8 cellular contexts compared by ENCODE assay signal in genomic region chr9:131635285-131635684, GRCh38.
DNase-seq lines count a peak whose midpoint lies in the region; ATAC-seq and TF ChIP-seq lines count a peak whose summit lies in the region.

No MANE protein-coding gene starts in this region.

- no peak overlapping the region for H3K4me3 Mint-ChIP-seq in activated naive CD8-positive, alpha-beta T cell treated with anti-CD3 and anti-CD28 coated beads for 36 hours

- H3K4me1 ChIP-seq in SK-N-SH (ENCODE audit: control insufficient read depth in 1 of 2, insufficient read depth in 2 of 2, low read depth in 1 of 2, low read length in 1 of 2) (peaks cover 3 to 4% of the 10 kb centered on the region in 2 experiments; a peak in 2 of 4 replicates), heart right ventricle (peaks cover 6 to 72% (median 46%) of the 10 kb centered on the region in 9 donors), gastrocnemius medialis (peaks cover 26 to 30% of the 10 kb centered on the region in 2 donors)

- POLR2A ChIA-PET in SK-N-SH (lab: Yijun Ruan, JAX), result no interaction called here

- H3K9me3 ChIP-seq in SK-N-SH, result no peaks in the 10 kb centered on the region
- H3K9me3 ChIP-seq in heart right ventricle, result no peaks in the 10 kb centered on the region
- no peaks in the 10 kb centered on the region for H3K9me3 ChIP-seq in gastrocnemius medialis

- peak; percentile 67 to 82 for TF ChIP-seq POLR2A in gastrocnemius medialis (IDR thresholded peaks at IDR 0.05)

- H3K79me2 ChIP-seq in SK-N-SH (ENCODE audit: insufficient read depth), result no peaks in the 10 kb centered on the region

- intact Hi-C loops in heart right ventricle (cut with DNase I), result no loop called here
- intact Hi-C loops in gastrocnemius medialis (cut with DNase I; ENCODE audit: low total_unique reads), result no loop called here

- no peak overlapping the region for H3K4me3 ChIP-seq in HFF-Myc (replicated peaks; ENCODE audit: low read depth, low read length)
- H3K4me3 ChIP-seq in SK-N-SH (ENCODE audit: low read depth in 2 of 2, low read length in 1 of 2), result no peak overlapping the region
- no peak overlapping the region for H3K4me3 ChIP-seq in heart right ventricle
- no peak overlapping the region for H3K4me3 ChIP-seq in gastrocnemius medialis

- H3K36me3 ChIP-seq in SK-N-SH (replicated peaks in 1 of 2; ENCODE audit: control insufficient read depth in 1 of 2, insufficient read depth in 2 of 2, low read length in 1 of 2) (peaks cover 12 to 15% of the 10 kb centered on the region in 2 experiments), heart right ventricle (peaks cover 0 to 90% (median 21%) of the 10 kb centered on the region in 9 donors), gastrocnemius medialis (peaks cover 0 to 19% of the 10 kb centered on the region in 2 donors)

- H3K9ac ChIP-seq in SK-N-SH, result no peak overlapping the region

- H3K27ac ChIP-seq in 22Rv1 (0 out of 2 replicates have a peak overlapping the region, but pooled peaks have one; percentile 27), SK-N-SH (ENCODE audit: low read depth in 2 of 2, low read length in 1 of 2) (peak overlapping the region in 1 of 2 experiments; percentile 41; a peak in 1 of 4 replicates), heart right ventricle (peak overlapping the region in 8 of 10 donors; percentile 28 to 92 (median 75)), gastrocnemius medialis (peak overlapping the region; percentile 78 to 82 (median 80))

- no peak for TF ChIP-seq EP300 in SK-N-SH (IDR thresholded peaks at IDR 0.05; ENCODE audit: borderline replicate concordance in 1 of 2, low read depth in 1 of 2, low read length in 1 of 2)

- peak overlapping the region; percentile 38 for H3K4me2 ChIP-seq in SK-N-SH

- 22% methylated on average over 6 of the region's 6 CpGs for WGBS in SK-N-SH (ENCODE audit: low lambda C conversion rate)
- 19 to 24% methylated on average over 6 of the region's 6 CpGs for WGBS in heart right ventricle, 2 donors

- no peaks in the 10 kb centered on the region for H3K27me3 Mint-ChIP-seq in activated naive CD8-positive, alpha-beta T cell treated with anti-CD3 and anti-CD28 coated beads for 36 hours

- ATAC-seq in heart right ventricle, result peak; percentile 86 to 97 (median 94)
- ATAC-seq in gastrocnemius medialis, result peak; percentile 93 to 95
- no peak for ATAC-seq in HG03565 (IDR thresholded peaks at IDR 0.05; ENCODE audit: unreplicated experiment)

- H3K27me3 ChIP-seq in SK-N-SH (ENCODE audit: insufficient read depth) (no peaks in the 10 kb centered on the region), heart right ventricle (no peaks in the 10 kb centered on the region), gastrocnemius medialis (no peaks in the 10 kb centered on the region)

- peak overlapping the region; percentile 86 for H3K27ac Mint-ChIP-seq in activated naive CD8-positive, alpha-beta T cell treated with anti-CD3 and anti-CD28 coated beads for 36 hours

- CTCF ChIA-PET in SK-N-SH (lab: Yijun Ruan, JAX), result interaction anchor here (1.7 kb wide), 1 partner anchor 105 kb away, joined by 4 read pairs; the partner anchor contains the start of gene RAPGEF1

- H3K4me1 Mint-ChIP-seq in activated naive CD8-positive, alpha-beta T cell treated with anti-CD3 and anti-CD28 coated beads for 36 hours, result peaks cover 29% of the 10 kb centered on the region

- H4K20me1 ChIP-seq in SK-N-SH (ENCODE audit: insufficient read depth), result no peaks in the 10 kb centered on the region

- peaks cover 19% of the 10 kb centered on the region for H3K36me3 Mint-ChIP-seq in activated naive CD8-positive, alpha-beta T cell treated with anti-CD3 and anti-CD28 coated beads for 36 hours

- TF ChIP-seq RAD21 in SK-N-SH (IDR thresholded peaks at IDR 0.05; ENCODE audit: low read length), result no peak

- H2AFZ ChIP-seq in SK-N-SH (ENCODE audit: low read depth), result no peak overlapping the region

- no peaks in the 10 kb centered on the region for H3K9me2 ChIP-seq in SK-N-SH

- H3F3A ChIP-seq in SK-N-SH (replicated peaks; ENCODE audit: insufficient read depth), result no peaks in the 10 kb centered on the region

- DNase-seq in HFF-Myc (ENCODE audit: extremely low read depth, low read depth) (peak; percentile 94), SK-N-SH (no peak), heart right ventricle (peak; percentile 57 to 85), gastrocnemius medialis (peak; percentile 75 to 89), NCI-H1694 (lab: John Stamatoyannopoulos, UW) (no peak)
- peak; percentile 74 for DNase-seq in activated naive CD8-positive, alpha-beta T cell treated with anti-CD3 and anti-CD28 coated beads for 36 hours

- TF ChIP-seq CTCF in 22Rv1 (IDR thresholded peaks at IDR 0.05) (no peak), HFF-Myc (IDR thresholded peaks at IDR 0.05; ENCODE audit: low read depth, low read length, missing control alignments) (no peak), SK-N-SH (IDR thresholded peaks at IDR 0.05) (no peak), heart right ventricle (IDR thresholded peaks at IDR 0.05) (peak in 4 of 9 donors; percentile 20 to 32 (median 23)), gastrocnemius medialis (IDR thresholded peaks at IDR 0.05 in 4 of 5, conservative IDR thresholded peaks at IDR 0.05 in 1 of 5) (no peak)

- in situ Hi-C loops in gastrocnemius medialis (cut with MboI; ENCODE audit: low sequenced_read_pairs in 4 of 4), result no loop called here

- no peaks in the 10 kb centered on the region for H3K9me3 Mint-ChIP-seq in activated naive CD8-positive, alpha-beta T cell treated with anti-CD3 and anti-CD28 coated beads for 36 hours

TF ChIP-seq in SK-N-SH, 30 proteins besides CTCF, POLR2A, EP300 and RAD21:
- peak; percentile 77; the same call in 1 of the 2 replicates for TF ChIP-seq FOSL2 (IDR thresholded peaks at IDR 0.05; ENCODE audit: borderline replicate concordance, low read depth)
- no peak for TF ChIP-seq POLR2AphosphoS5 (IDR thresholded peaks at IDR 0.05; ENCODE audit: low read depth, low read length)
- no peak for TF ChIP-seq FOXM1 (IDR thresholded peaks at IDR 0.05; ENCODE audit: low read depth)
- TF ChIP-seq SMC3 (IDR thresholded peaks at IDR 0.05; ENCODE audit: low read depth, low read length), result no peak
- TF ChIP-seq JUND (IDR thresholded peaks at IDR 0.05), result peak; percentile 43; the same call in 1 of the 2 replicates
- TF ChIP-seq GABPA (IDR thresholded peaks at IDR 0.05; ENCODE audit: low read depth), result no peak

Comparison
In these comparisons a context has a peak if more than half of its experiments do, and no peak if none do; other contexts are left out.
1. DNase-seq: peak in HFF-Myc (single experiment), activated naive CD8-positive, alpha-beta T cell treated with anti-CD3 and anti-CD28 coated beads for 36 hours (single experiment), heart right ventricle (2 of 2) and gastrocnemius medialis (2 of 2); none in SK-N-SH (single experiment) and NCI-H1694 (single experiment).